ENCODE assay signal across 8 cellular contexts in genomic region chr17:7435676-7436555, GRCh38. TPM values are rescaled to one million over a fixed set of nuclear protein-coding genes. Genes with fewer than 3 reads are reported as not detected.
A peak's percentile ranks its signal among the peaks of the same experiment; 100 is the strongest.
DNase-seq lines count a peak whose midpoint lies in the region; ATAC-seq and TF ChIP-seq lines count a peak whose summit lies in the region.

No MANE protein-coding gene starts in this region.

- H3K27ac Mint-ChIP-seq in activated CD4-positive, alpha-beta memory T cell treated with anti-CD3 and anti-CD28 coated beads, Interleukin-2, amount 10 ng/mL, durations not matched to agents 7 days and 5 days = peak overlapping the region; percentile 98
- peak overlapping the region; percentile 78 to 91 (median 88) for H3K27ac Mint-ChIP-seq in nephron

- TF ChIP-seq POLR2A in upper lobe of left lung (IDR thresholded peaks at IDR 0.05) = peak in 1 of 4 donors; percentile 11

- CTCF ChIA-PET in activated CD4-positive, alpha-beta memory T cell treated with anti-CD3 and anti-CD28 coated beads, Interleukin-2, amount 10 ng/mL, durations not matched to agents 7 days and 5 days (lab: Charles Lee) = interaction anchor here (0.6 to 4.2 kb wide), 37 partner anchors 11 to 408 kb away, joined by 3 to 53 read pairs (median 6); partner anchors contain the start of genes ACADVL, ACAP1, CHRNB1 and DLG4

- H3F3A ChIP-seq in GM23248 (ENCODE audit: insufficient read depth) = peaks cover 8% of the 10 kb centered on the region; the same call in 1 of the 2 replicates

- peaks cover 20% of the 10 kb centered on the region for H3K36me3 Mint-ChIP-seq in activated CD4-positive, alpha-beta memory T cell treated with anti-CD3 and anti-CD28 coated beads, Interleukin-2, amount 10 ng/mL, durations not matched to agents 7 days and 5 days (ENCODE audit: low read depth)
- no peaks in the 10 kb centered on the region for H3K36me3 Mint-ChIP-seq in nephron (ENCODE audit: low read depth)

- H3K4me3 Mint-ChIP-seq in activated CD4-positive, alpha-beta memory T cell treated with anti-CD3 and anti-CD28 coated beads, Interleukin-2, amount 10 ng/mL, durations not matched to agents 7 days and 5 days = peak overlapping the region; percentile 90
- H3K4me3 Mint-ChIP-seq in nephron = peak overlapping the region; percentile 87 to 92 (median 91)

- no peaks in the 10 kb centered on the region for H3K9me3 Mint-ChIP-seq in activated CD4-positive, alpha-beta memory T cell treated with anti-CD3 and anti-CD28 coated beads, Interleukin-2, amount 10 ng/mL, durations not matched to agents 7 days and 5 days
- no peaks in the 10 kb centered on the region for H3K9me3 Mint-ChIP-seq in nephron

- H3K27me3 ChIP-seq in GM23248 (replicated peaks; ENCODE audit: insufficient read depth) = peaks cover 32% of the 10 kb centered on the region; the same call in 1 of the 2 replicates
- H3K27me3 ChIP-seq in upper lobe of left lung = peaks cover 0 to 25% (median 18%) of the 10 kb centered on the region in 4 donors

- no peaks in the 10 kb centered on the region for H4K20me1 ChIP-seq in GM23248 (ENCODE audit: insufficient read depth)

- in situ Hi-C loops in GM23248 (cut with MboI) = no loop called here

- TF ChIP-seq EP300 in upper lobe of left lung (IDR thresholded peaks at IDR 0.05) = no peak

- H3K27ac ChIP-seq in GM23248 = no peak overlapping the region
- peak overlapping the region; percentile 89 for H3K27ac ChIP-seq in epithelial cell of prostate
- H3K27ac ChIP-seq in upper lobe of left lung = peak overlapping the region; percentile 65 to 85 (median 78)

- peak; percentile 37 to 51 for ATAC-seq in upper lobe of left lung (ENCODE audit: low FRiP score in 2 of 2)

- H3K27me3 Mint-ChIP-seq in activated CD4-positive, alpha-beta memory T cell treated with anti-CD3 and anti-CD28 coated beads, Interleukin-2, amount 10 ng/mL, durations not matched to agents 7 days and 5 days = peaks cover 26% of the 10 kb centered on the region
- H3K27me3 Mint-ChIP-seq in nephron (ENCODE audit: low read depth) = peaks cover 22% of the 10 kb centered on the region

- H3K36me3 ChIP-seq in GM23248 (ENCODE audit: low read depth) = no peaks in the 10 kb centered on the region
- H3K36me3 ChIP-seq in upper lobe of left lung = no peaks in the 10 kb centered on the region

- DNase-seq in EL (peak; percentile 49), GM23248 (peak; percentile 60), NCI-H1930 (lab: John Stamatoyannopoulos, UW) (peak; percentile 34 to 43), epithelial cell of prostate (ENCODE audit: low read depth, low spot score) (no peak), upper lobe of left lung (peak; percentile 71 to 93), NCI-H2227 treated with DMSO at 0.1 percent for 48 hours (lab: John Stamatoyannopoulos, UW) (no peak)
- DNase-seq in activated CD4-positive, alpha-beta memory T cell treated with anti-CD3 and anti-CD28 coated beads, Interleukin-2, amount 10 ng/mL, durations not matched to agents 7 days and 5 days = peak; percentile 75

- H3K9me3 ChIP-seq in GM23248 (ENCODE audit: low read depth) = no peaks in the 10 kb centered on the region
- no peaks in the 10 kb centered on the region for H3K9me3 ChIP-seq in upper lobe of left lung

- peak overlapping the region; percentile 91 for H2AFZ ChIP-seq in GM23248

- H3K9ac ChIP-seq in GM23248 = peak overlapping the region; percentile 51

- H3K4me1 ChIP-seq in GM23248 (ENCODE audit: insufficient read depth) = peaks cover 11% of the 10 kb centered on the region
- peaks cover 50 to 60% (median 56%) of the 10 kb centered on the region in 4 donors for H3K4me1 ChIP-seq in upper lobe of left lung

- H3K79me2 ChIP-seq in GM23248 (ENCODE audit: insufficient read depth) = no peaks in the 10 kb centered on the region

- POLR2A ChIA-PET in activated CD4-positive, alpha-beta memory T cell treated with anti-CD3 and anti-CD28 coated beads, Interleukin-2, amount 10 ng/mL, durations not matched to agents 7 days and 5 days (lab: Charles Lee) = interaction anchor here (0.8 to 14.4 kb wide), 23 partner anchors 9 to 251 kb away, joined by 3 to 232 read pairs (median 8); partner anchors contain the start of genes ACAP1, CHRNB1, MPDU1 and NEURL4

- H3K4me2 ChIP-seq in GM23248 (ENCODE audit: unreplicated experiment) = peak overlapping the region; percentile 99

- peaks cover 45% of the 10 kb centered on the region for H3K4me1 Mint-ChIP-seq in activated CD4-positive, alpha-beta memory T cell treated with anti-CD3 and anti-CD28 coated beads, Interleukin-2, amount 10 ng/mL, durations not matched to agents 7 days and 5 days
- peaks cover 33% of the 10 kb centered on the region for H3K4me1 Mint-ChIP-seq in nephron

- H3K9me2 ChIP-seq in GM23248 (ENCODE audit: insufficient read depth) = no peaks in the 10 kb centered on the region

- TF ChIP-seq CTCF in nephron (IDR thresholded peaks at IDR 0.05; ENCODE audit: unreplicated experiment in 3 of 3) (peak in 1 of 3 experiments; percentile 12), upper lobe of left lung (IDR thresholded peaks at IDR 0.05) (peak in 3 of 6 experiments; percentile 16 to 32 (median 18))

- peak overlapping the region; percentile 79 for H3K4me3 ChIP-seq in GM23248
- peak overlapping the region; percentile 56 to 63 (median 58) for H3K4me3 ChIP-seq in upper lobe of left lung

- WGBS in GM23248 (ENCODE audit: low coverage in 1 of 2, low lambda C conversion rate in 2 of 2, missing lambda C conversion rate in 2 of 2), 2 experiments = 6% methylated on average over 45 to 49 of the region's 49 CpGs
- 10 to 21% methylated on average over 13 to 48 of the region's 49 CpGs for WGBS in upper lobe of left lung, 2 donors

RNA-seq across cellular contexts. Expression of gene TMEM102, which starts 0.7 kb away (rescaled TPM):
- 3.2 and 7.7 TPM in 2 replicates for total RNA-seq in GM23248 (2014; rRNA removed; shearing (Covaris generic))
- polyA plus RNA-seq in GM23248 (2016; fragmentation: Nextera tagmentation; extraction: Ambion mirVana) = 3.4 and 4.3 TPM in 2 replicates
- 10 to 100 TPM; 18.0 TPM for total RNA-seq in activated CD4-positive, alpha-beta memory T cell treated with anti-CD3 and anti-CD28 coated beads, Interleukin-2, amount 10 ng/mL, durations not matched to agents 7 days and 5 days
- 10 to 100 TPM in 5 of 6 donors, 1 to 10 TPM in 1; 9.7 to 14.3 (median 13.1) TPM for total RNA-seq in upper lobe of left lung

RNA-seq across cellular contexts. Expression of gene FGF11, which starts 3.4 kb away (rescaled TPM):
- not detected in 2 replicates for total RNA-seq in GM23248 (2014; rRNA removed; shearing (Covaris generic))
- polyA plus RNA-seq in GM23248 (2016; fragmentation: Nextera tagmentation; extraction: Ambion mirVana) = 0.22 and 0.36 TPM in 2 replicates
- total RNA-seq in activated CD4-positive, alpha-beta memory T cell treated with anti-CD3 and anti-CD28 coated beads, Interleukin-2, amount 10 ng/mL, durations not matched to agents 7 days and 5 days = 10 to 100 TPM in 1 of 2 experiments, 1 to 10 TPM in 1; 8.9 to 10.8 TPM
- total RNA-seq in upper lobe of left lung = 1 to 10 TPM in 2 of 6 donors, under 1 TPM in 3, not detected in 1; 0.15 to 2.0 (median 0.57) TPM

RNA-seq across cellular contexts. Expression of gene SPEM3, which starts 7.3 kb away (rescaled TPM):
- not detected in 2 replicates for total RNA-seq in GM23248 (2014; rRNA removed; shearing (Covaris generic))
- polyA plus RNA-seq in GM23248 (2016; fragmentation: Nextera tagmentation; extraction: Ambion mirVana) = not detected in 2 replicates
- total RNA-seq in activated CD4-positive, alpha-beta memory T cell treated with anti-CD3 and anti-CD28 coated beads, Interleukin-2, amount 10 ng/mL, durations not matched to agents 7 days and 5 days = not detected
- total RNA-seq in upper lobe of left lung = not detected

RNA-seq across cellular contexts. Expression of gene CHRNB1, which starts 8.9 kb away (rescaled TPM):
- 3.9 and 4.9 TPM in 2 replicates for total RNA-seq in GM23248 (2014; rRNA removed; shearing (Covaris generic))
- 3.5 and 4.2 TPM in 2 replicates for polyA plus RNA-seq in GM23248 (2016; fragmentation: Nextera tagmentation; extraction: Ambion mirVana)
- total RNA-seq in activated CD4-positive, alpha-beta memory T cell treated with anti-CD3 and anti-CD28 coated beads, Interleukin-2, amount 10 ng/mL, durations not matched to agents 7 days and 5 days = 10 to 100 TPM; 13.0 to 14.6 TPM
- total RNA-seq in upper lobe of left lung = 10 to 100 TPM in 1 of 6 donors, 1 to 10 TPM in 5; 1.9 to 11.5 (median 7.0) TPM

RNA-seq across cellular contexts. Expression of gene SPEM2, which starts 10.5 kb away (rescaled TPM):
- total RNA-seq in GM23248 (2014; rRNA removed; shearing (Covaris generic)) = not detected in 2 replicates
- polyA plus RNA-seq in GM23248 (2016; fragmentation: Nextera tagmentation; extraction: Ambion mirVana) = not detected in 2 replicates
- total RNA-seq in activated CD4-positive, alpha-beta memory T cell treated with anti-CD3 and anti-CD28 coated beads, Interleukin-2, amount 10 ng/mL, durations not matched to agents 7 days and 5 days = not detected
- total RNA-seq in upper lobe of left lung = not detected

Comparison
In these comparisons a context has a peak if more than half of its experiments do, and no peak if none do; other contexts are left out.
1. DNase-seq: peak in EL (single experiment), GM23248 (single experiment), NCI-H1930 (2 of 2), activated CD4-positive, alpha-beta memory T cell treated with anti-CD3 and anti-CD28 coated beads, Interleukin-2, amount 10 ng/mL, durations not matched to agents 7 days and 5 days (single experiment) and upper lobe of left lung (2 of 2); none in epithelial cell of prostate (single experiment) and NCI-H2227 treated with DMSO at 0.1 percent for 48 hours (single experiment).